ENCODE assay signal across 14 cellular contexts in the genomic region with DNA sequence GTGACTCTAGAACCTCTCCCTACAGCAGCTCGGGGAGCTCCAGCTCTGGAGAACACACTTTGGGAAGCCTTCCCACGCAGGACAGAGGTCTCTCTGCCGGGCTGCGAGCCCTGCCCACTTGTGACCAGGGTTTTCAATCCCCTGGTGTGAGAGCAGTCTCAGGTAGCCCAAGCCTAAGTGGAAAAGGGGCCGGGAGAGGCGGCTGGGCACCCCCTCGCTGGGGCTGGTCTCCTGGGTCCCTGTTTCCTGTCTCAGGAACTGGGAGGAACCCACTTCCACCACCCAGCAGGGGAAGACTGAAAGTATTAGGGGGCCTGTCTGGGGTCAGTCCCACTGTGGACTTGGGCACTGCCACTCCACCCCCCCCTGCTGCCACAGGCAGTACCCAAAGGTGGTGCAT.
DNase-seq lines count a peak whose midpoint lies in the region; ATAC-seq and TF ChIP-seq lines count a peak whose summit lies in the region.
"Had no signal": no experiment of that assay in that cellular context is flagged by ENCODE, and none has a peak within 500 bp of the region (broad histone marks: within the 10 kb centered on the region; RNA-seq: fewer than 3 reads in every experiment).

No MANE protein-coding gene starts in this region.

- H2AFZ ChIP-seq in SK-N-SH (ENCODE audit: low read depth) (no peak overlapping the region), IMR-90 (replicated peaks; ENCODE audit: low read length, poor library complexity) (peak overlapping the region; percentile 49)
- H2AFZ ChIP-seq: GM23248 had no signal

- TF ChIP-seq RAD21 in SK-N-SH (IDR thresholded peaks at IDR 0.05; ENCODE audit: low read length) = no peak
- no peak for TF ChIP-seq RAD21 in IMR-90 (IDR thresholded peaks at IDR 0.05; ENCODE audit: low read length)

- no peak overlapping the region for H3K4ac ChIP-seq in IMR-90 (ENCODE audit: low read depth, low read length)

- H4K91ac ChIP-seq in IMR-90 (ENCODE audit: insufficient read depth, low read depth, low read length) = no peak overlapping the region

- H3K14ac ChIP-seq in IMR-90 (replicated peaks; ENCODE audit: low read depth, low read length) = no peak overlapping the region; the same call in 1 of the 2 replicates

- CTCF ChIA-PET in SK-N-SH (lab: Yijun Ruan, JAX) (interaction anchor here (0.8 to 1.7 kb wide), 7 partner anchors 10 to 243 kb away, joined by 3 to 5 read pairs (median 4); no protein-coding TSS in a partner anchor), IMR-90 (lab: Yijun Ruan, JAX) (no interaction called here)

- BruUV-seq in IMR-90 (replicated peaks; lab: Mats Ljungman, UMichigan) = no TSS peak

- intact Hi-C loops in IMR-90 (cut with micrococcal nuclease) (loop anchor here (5.0 kb wide), 1 partner anchor 110 kb away; a partner anchor contains a TSS), posterior vena cava (cut with DNase I) (no loop called here)

- H2BK5ac ChIP-seq in IMR-90 (ENCODE audit: low read depth, low read length, poor library complexity, severe bottlenecking) = no peak overlapping the region

- H3K9me3 ChIP-seq in SK-N-SH = no peaks in the 10 kb centered on the region
- H3K9me3 ChIP-seq in IMR-90 (ENCODE audit: control insufficient read depth, insufficient read depth, low read length) = no peaks in the 10 kb centered on the region

- H4K8ac ChIP-seq in IMR-90 (ENCODE audit: low read depth in 2 of 2, low read length in 2 of 2) = no peak overlapping the region

- no peak for TF ChIP-seq POLR2A in IMR-90 (IDR thresholded peaks at IDR 0.05; ENCODE audit: low read depth, low read length)

- H3K4me3 ChIP-seq in SK-N-SH (ENCODE audit: low read depth in 2 of 2, low read length in 1 of 2) (no peak overlapping the region), IMR-90 (ENCODE audit: insufficient read depth, low read depth, low read length) (no peak overlapping the region)
- H3K4me3 ChIP-seq: GM23248 had no signal

- no peak overlapping the region for H3K18ac ChIP-seq in IMR-90 (ENCODE audit: low read depth, low read length)

- no peaks in the 10 kb centered on the region for H3K79me2 ChIP-seq in SK-N-SH (ENCODE audit: insufficient read depth)

- no peak overlapping the region for H3K4me2 ChIP-seq in SK-N-SH
- H3K4me2 ChIP-seq in IMR-90 (ENCODE audit: low read depth, low read length) = no peak overlapping the region

- in situ Hi-C loops in IMR-90 (cut with MboI; ENCODE audit: low sequenced_read_pairs) = no loop called here

- H4K5ac ChIP-seq in IMR-90 (ENCODE audit: low read depth, low read length) = no peak overlapping the region

- H2BK15ac ChIP-seq in IMR-90 (ENCODE audit: low read depth, low read length) = no peak overlapping the region

- H3K23ac ChIP-seq in IMR-90 (ENCODE audit: low read depth, low read length) = no peak overlapping the region

- 97% methylated on average over 7 of the region's 7 CpGs for WGBS in SK-N-SH (ENCODE audit: low lambda C conversion rate)
- WGBS in IMR-90 (ENCODE audit: extremely low coverage in 2 of 2, insufficient read length in 1 of 2), 2 experiments = no CpG with 5 or more reads among the region's 7 CpGs

- no peaks in the 10 kb centered on the region for H3K79me1 ChIP-seq in IMR-90 (ENCODE audit: low read depth in 1 of 2, low read length in 2 of 2)

- no peak for TF ChIP-seq EP300 in SK-N-SH (IDR thresholded peaks at IDR 0.05; ENCODE audit: borderline replicate concordance in 1 of 2, low read depth in 1 of 2, low read length in 1 of 2)

- H2BK120ac ChIP-seq in IMR-90 (ENCODE audit: low read depth, low read length) = no peak overlapping the region

- POLR2A ChIA-PET in SK-N-SH (lab: Yijun Ruan, JAX) = interaction anchor here (1.0 kb wide), 1 partner anchor 71 kb away, joined by 3 read pairs; no protein-coding TSS in a partner anchor
- POLR2A ChIA-PET in IMR-90 (lab: Charles Lee; ENCODE audit: unreplicated experiment) = no interaction called here

- no peak for ATAC-seq in SK-N-SH treated with all-trans-retinoic acid at 6 μM for 48 hours
- ATAC-seq in IMR-90 (ENCODE audit: low read depth) = no peak

- H3K27me3 ChIP-seq in SK-N-SH (ENCODE audit: insufficient read depth) (no peaks in the 10 kb centered on the region), IMR-90 (ENCODE audit: control insufficient read depth, insufficient read depth, low read length) (no peaks in the 10 kb centered on the region)

- DNase-seq in SK-N-SH (peak; percentile 34), IMR-90 (no peak), posterior vena cava (ENCODE audit: low spot score) (peak; percentile 62), inferior parietal cortex (ENCODE audit: extremely low spot score) (no peak), dedifferentiated amniotic fluid mesenchymal stem cell (ENCODE audit: extremely low spot score) (no peak)
- DNase-seq: C1 segment of cervical spinal cord; Calu3; CD4-positive, alpha-beta memory T cell; COR-L47; DND-41; GM23248; HCEC 1CT had no signal

- H3K9me1 ChIP-seq in IMR-90 (ENCODE audit: insufficient read depth, low read length) = 0 out of 2 replicates have a peak, but pooled peaks cover 9% of the 10 kb centered on the region

- no peak overlapping the region for H2AK5ac ChIP-seq in IMR-90 (ENCODE audit: low read depth, low read length)

- H4K20me1 ChIP-seq in SK-N-SH (ENCODE audit: insufficient read depth) = no peaks in the 10 kb centered on the region
- H4K20me1 ChIP-seq in IMR-90 (ENCODE audit: insufficient read depth, low read length) = 0 out of 2 replicates have a peak, but pooled peaks cover 3% of the 10 kb centered on the region

- H2BK20ac ChIP-seq in IMR-90 (ENCODE audit: low read depth, low read length) = no peak overlapping the region

- peaks cover 4% of the 10 kb centered on the region for H3F3A ChIP-seq in SK-N-SH (replicated peaks; ENCODE audit: insufficient read depth)

- no peaks in the 10 kb centered on the region for H3K36me3 ChIP-seq in SK-N-SH (replicated peaks in 1 of 2; ENCODE audit: control insufficient read depth in 1 of 2, insufficient read depth in 2 of 2, low read length in 1 of 2)
- no peaks in the 10 kb centered on the region for H3K36me3 ChIP-seq in IMR-90 (ENCODE audit: control insufficient read depth, insufficient read depth, low read length)

- no peak overlapping the region for H3K9ac ChIP-seq in SK-N-SH
- H3K9ac ChIP-seq in IMR-90 (ENCODE audit: low read depth, low read length) = no peak overlapping the region
- H3K9ac ChIP-seq: GM23248 had no signal

- no peak overlapping the region for H3K27ac ChIP-seq in SK-N-SH (ENCODE audit: low read depth in 2 of 2, low read length in 1 of 2)
- H3K27ac ChIP-seq in IMR-90 (ENCODE audit: insufficient read depth, low read length) = no peak overlapping the region
- H3K27ac ChIP-seq: 22Rv1, GM23248 had no signal

- no peaks in the 10 kb centered on the region for H3K9me2 ChIP-seq in SK-N-SH

- no peak overlapping the region for H3K56ac ChIP-seq in IMR-90 (ENCODE audit: extremely low read depth, insufficient read depth, low read length)

- H2AK9ac ChIP-seq in IMR-90 (replicated peaks; ENCODE audit: low read depth, low read length, poor library complexity) = no peak overlapping the region

- dilution Hi-C loops in IMR-90 (cut with HindIII; ENCODE audit: low sequenced_read_pairs, unreplicated experiment) = no loop called here

- H3K4me1 ChIP-seq in SK-N-SH (ENCODE audit: control insufficient read depth in 1 of 2, insufficient read depth in 2 of 2, low read depth in 1 of 2, low read length in 1 of 2) = peaks cover 0 to 27% of the 10 kb centered on the region in 2 experiments; a peak in 1 of 4 replicates
- H3K4me1 ChIP-seq in IMR-90 (ENCODE audit: control insufficient read depth, insufficient read depth, low read length) = peaks cover 14% of the 10 kb centered on the region

- TF ChIP-seq CTCF in SK-N-SH (IDR thresholded peaks at IDR 0.05) (no peak), IMR-90 (conservative IDR thresholded peaks at IDR 0.05; ENCODE audit: low read depth, low read length) (no peak)

TF ChIP-seq in SK-N-SH, 30 proteins besides CTCF, POLR2A, EP300 and RAD21 (continues in another document):
- no peak for TF ChIP-seq FOXJ3 (CRISPR knock-in tag; IDR thresholded peaks at IDR 0.05)
- TF ChIP-seq, protein P1, sequence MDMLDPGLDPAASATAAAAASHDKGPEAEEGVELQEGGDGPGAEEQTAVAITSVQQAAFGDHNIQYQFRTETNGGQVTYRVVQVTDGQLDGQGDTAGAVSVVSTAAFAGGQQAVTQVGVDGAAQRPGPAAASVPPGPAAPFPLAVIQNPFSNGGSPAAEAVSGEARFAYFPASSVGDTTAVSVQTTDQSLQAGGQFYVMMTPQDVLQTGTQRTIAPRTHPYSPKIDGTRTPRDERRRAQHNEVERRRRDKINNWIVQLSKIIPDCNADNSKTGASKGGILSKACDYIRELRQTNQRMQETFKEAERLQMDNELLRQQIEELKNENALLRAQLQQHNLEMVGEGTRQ (IDR thresholded peaks at IDR 0.05; ENCODE audit: borderline replicate concordance, low read depth, low read length) = no peak

TF ChIP-seq in SK-N-SH treated with all-trans-retinoic acid at 6 μM for 48 hours, 23 proteins besides CTCF, POLR2A, EP300 and RAD21 (continues in another document):
- TF ChIP-seq ZFP30 (CRISPR knock-in tag; IDR thresholded peaks at IDR 0.05) (no peak), PPARA (CRISPR knock-in tag; IDR thresholded peaks at IDR 0.05; ENCODE audit: borderline replicate concordance) (no peak)

TF ChIP-seq in IMR-90, 13 proteins besides CTCF, POLR2A, EP300 and RAD21:
- TF ChIP-seq NFE2L2 (IDR thresholded peaks at IDR 0.05; ENCODE audit: low read depth, low read length) (no peak), SMC3 (IDR thresholded peaks at IDR 0.05; ENCODE audit: low read depth, low read length) (no peak), CEBPB (IDR thresholded peaks at IDR 0.05; ENCODE audit: low read depth, low read length) (no peak), BHLHE40 (IDR thresholded peaks at IDR 0.05; ENCODE audit: low read depth, low read length) (no peak), RFX5 (IDR thresholded peaks at IDR 0.05; ENCODE audit: low read depth, low read length) (no peak), MAFK (IDR thresholded peaks at IDR 0.05; ENCODE audit: low read depth, low read length) (no peak), MXI1 (IDR thresholded peaks at IDR 0.05; ENCODE audit: borderline replicate concordance, low read depth, low read length) (no peak), FOS (IDR thresholded peaks at IDR 0.05; ENCODE audit: low read depth, low read length) (no peak), MAZ (IDR thresholded peaks at IDR 0.05; ENCODE audit: borderline replicate concordance, low read depth, low read length) (no peak), CHD1 (IDR thresholded peaks at IDR 0.05; ENCODE audit: low read depth, low read length) (no peak)

Comparison
In these comparisons a context has a peak if more than half of its experiments do, and no peak if none do; other contexts are left out.
1. DNase-seq: peak in SK-N-SH (single experiment) and posterior vena cava (single experiment); none in IMR-90 (single experiment), inferior parietal cortex (single experiment) and dedifferentiated amniotic fluid mesenchymal stem cell (single experiment).